Comparison of ENCODE assay signal across 14 cellular contexts in genomic region chr12:2961705-2962104, GRCh38. TPM values are rescaled to one million over a fixed set of nuclear protein-coding genes. Genes with fewer than 3 reads are reported as not detected.
DNase-seq lines count a peak whose midpoint lies in the region; ATAC-seq and TF ChIP-seq lines count a peak whose summit lies in the region.
"Had no signal": no experiment of that assay in that cellular context is flagged by ENCODE, and none has a peak within 500 bp of the region (broad histone marks: within the 10 kb centered on the region; RNA-seq: fewer than 3 reads in every experiment).

No MANE protein-coding gene starts in this region.

- peak overlapping the region in 7 of 12 donors; percentile 3 to 86 (median 65) for H3K4me3 ChIP-seq in heart left ventricle
- H3K4me3 ChIP-seq in body of pancreas, result no peak overlapping the region
- H3K4me3 ChIP-seq in mesenchymal stem cell (ENCODE audit: insufficient read depth in 1 of 2, low read depth in 1 of 2, low read length in 2 of 2), result peak overlapping the region in 1 of 2 experiments; percentile 77
- H3K4me3 ChIP-seq in upper lobe of right lung, result peak overlapping the region; percentile 62

- H3K4ac ChIP-seq in mesenchymal stem cell (ENCODE audit: low read depth in 1 of 2, low read length in 2 of 2), result no peak overlapping the region

- intact Hi-C loops in heart left ventricle (cut with DNase I) (loop anchor here in 8 of 10 donors (5.0 to 10.0 kb wide), 2 partner anchors 71 to 73 kb away; no protein-coding TSS in a partner anchor), left cardiac atrium (cut with DNase I) (loop anchor here in 1 of 2 donors (5.0 kb wide), 2 partner anchors 36 to 71 kb away; no protein-coding TSS in a partner anchor), body of pancreas (cut with DNase I) (loop anchor here (10.0 kb wide), 1 partner anchor 73 kb away; no protein-coding TSS in a partner anchor), upper lobe of right lung (cut with DNase I) (no loop called here)

- H3K9ac ChIP-seq in mesenchymal stem cell (ENCODE audit: low read length), result no peak overlapping the region

- peak overlapping the region; percentile 84 for H2BK15ac ChIP-seq in mesenchymal stem cell (ENCODE audit: low read depth, poor library complexity, severe bottlenecking)

- no peak overlapping the region for H3K18ac ChIP-seq in mesenchymal stem cell (ENCODE audit: low read depth in 1 of 2, low read length in 2 of 2)

- H3K4me1 ChIP-seq in heart left ventricle, result peaks cover 0 to 52% (median 22%) of the 10 kb centered on the region in 12 donors
- peaks cover 53% of the 10 kb centered on the region for H3K4me1 ChIP-seq in body of pancreas
- H3K4me1 ChIP-seq in mesenchymal stem cell (ENCODE audit: control insufficient read depth, insufficient read depth, low read depth, low read length), result peaks cover 35% of the 10 kb centered on the region
- peaks cover 18% of the 10 kb centered on the region for H3K4me1 ChIP-seq in upper lobe of right lung

- H2BK5ac ChIP-seq in mesenchymal stem cell (ENCODE audit: low read depth, low read length, poor library complexity, severe bottlenecking), result no peak overlapping the region

- no peak for TF ChIP-seq POLR2A in heart left ventricle (IDR thresholded peaks at IDR 0.05)
- no peak for TF ChIP-seq POLR2A in body of pancreas (IDR thresholded peaks at IDR 0.05)

- peaks cover 0 to 25% (median 0%) of the 10 kb centered on the region in 9 donors for H3K27me3 ChIP-seq in heart left ventricle
- H3K27me3 ChIP-seq in body of pancreas, result no peaks in the 10 kb centered on the region
- no peaks in the 10 kb centered on the region for H3K27me3 ChIP-seq in mesenchymal stem cell (ENCODE audit: control insufficient read depth in 1 of 2, insufficient read depth in 1 of 2, low read length in 2 of 2)
- no peaks in the 10 kb centered on the region for H3K27me3 ChIP-seq in upper lobe of right lung

- no peak for TF ChIP-seq CTCF in heart left ventricle (IDR thresholded peaks at IDR 0.05)
- no peak for TF ChIP-seq CTCF in body of pancreas (IDR thresholded peaks at IDR 0.05)
- no peak for TF ChIP-seq CTCF in upper lobe of right lung (IDR thresholded peaks at IDR 0.05)

- H3K23ac ChIP-seq in mesenchymal stem cell (ENCODE audit: low read length in 2 of 2), result no peak overlapping the region

- H2BK120ac ChIP-seq in mesenchymal stem cell (ENCODE audit: low read depth, low read length), result no peak overlapping the region

- no peak overlapping the region for H4K8ac ChIP-seq in mesenchymal stem cell (ENCODE audit: low read length)

- H3K9me3 ChIP-seq in heart left ventricle (no peaks in the 10 kb centered on the region), body of pancreas (no peaks in the 10 kb centered on the region), mesenchymal stem cell (ENCODE audit: control insufficient read depth, low read length) (no peaks in the 10 kb centered on the region), upper lobe of right lung (no peaks in the 10 kb centered on the region)

- H3K4me2 ChIP-seq in mesenchymal stem cell (ENCODE audit: low read length, poor library complexity, severe bottlenecking), result no peak overlapping the region

- H4K91ac ChIP-seq in mesenchymal stem cell (ENCODE audit: low read length), result no peak overlapping the region

- DNase-seq in heart left ventricle (no peak), left cardiac atrium (no peak), body of pancreas (no peak), mesenchymal stem cell (no peak), upper lobe of right lung (no peak), GM03348 (ENCODE audit: low spot score) (no peak), hepatic stellate cell (ENCODE audit: low spot score) (no peak)
- DNase-seq in stimulated activated CD4-positive, alpha-beta T cell treated with anti-CD3 and anti-CD28 coated beads, Interleukin-1b, Interleukin-23, amount 100 ng/mL, for 48 hours, result no peak
- DNase-seq: activated B cell treated with CpG ODN at 0.5 μM for 24 hours; activated naive CD4-positive, alpha-beta T cell treated with anti-CD3 and anti-CD28 coated beads, Interleukin-2, amount 10 ng/mL, durations not matched to agents 7 days and 5 days; effector memory CD4-positive, alpha-beta T cell; GF-D8; NCI-H446 had no signal

- H3K27ac ChIP-seq in heart left ventricle (peak overlapping the region in 2 of 12 donors; percentile 83 to 84), body of pancreas (peak overlapping the region in 3 of 4 donors; percentile 90 to 95 (median 92)), mesenchymal stem cell (ENCODE audit: low read length, poor library complexity, severe bottlenecking) (no peak overlapping the region), upper lobe of right lung (no peak overlapping the region)

- H3K14ac ChIP-seq in mesenchymal stem cell (ENCODE audit: low read length in 2 of 2), result no peak overlapping the region

- WGBS in heart left ventricle, 4 donors, result 78 to 95% (median 85%) methylated on average over 5 of the region's 5 CpGs
- WGBS in body of pancreas, 2 donors, result 50 to 61% methylated on average over 5 of the region's 5 CpGs
- 68% methylated on average over 4 of the region's 5 CpGs for WGBS in mesenchymal stem cell

- no peak overlapping the region for H2BK12ac ChIP-seq in mesenchymal stem cell (ENCODE audit: low read length in 2 of 2)

- H3K79me1 ChIP-seq in mesenchymal stem cell (replicated peaks; ENCODE audit: low read length, poor library complexity, severe bottlenecking), result peaks cover 11% of the 10 kb centered on the region

- no peak for ATAC-seq in heart left ventricle
- ATAC-seq in left cardiac atrium, result no peak
- ATAC-seq in body of pancreas, result no peak
- ATAC-seq in upper lobe of right lung, result no peak

- no peak overlapping the region for H2AFZ ChIP-seq in mesenchymal stem cell (ENCODE audit: low read depth, low read length)

- H3K36me3 ChIP-seq in heart left ventricle (no peaks in the 10 kb centered on the region), body of pancreas (replicated peaks in 1 of 2; ENCODE audit: insufficient read depth in 1 of 2, low read depth in 2 of 2) (peaks cover 0 to 3% of the 10 kb centered on the region in 2 donors), mesenchymal stem cell (ENCODE audit: control insufficient read depth in 1 of 2, insufficient read depth in 2 of 2, low read depth in 1 of 2, low read length in 2 of 2) (no peaks in the 10 kb centered on the region), upper lobe of right lung (no peaks in the 10 kb centered on the region)

- no peak overlapping the region for H2AK5ac ChIP-seq in mesenchymal stem cell (ENCODE audit: low read length, severe bottlenecking)

RNA-seq across cellular contexts. Expression of gene TEAD4, which starts 2.5 kb away (rescaled TPM):
- total RNA-seq in heart left ventricle (10 to 100 TPM in 7 of 9 donors, 1 to 10 TPM in 2; 5.7 to 49.8 (median 16.1) TPM), left cardiac atrium (10 to 100 TPM; 16.9 to 31.2 TPM), body of pancreas (10 to 100 TPM; 25.1 to 28.5 TPM), upper lobe of right lung (42.5 TPM)
- polyA plus RNA-seq in heart left ventricle, result 10 to 100 TPM in 1 of 2 donors, 1 to 10 TPM in 1; 7.3 to 59.2 TPM
- polyA plus RNA-seq in mesenchymal stem cell (2013, experiment 1 of 2), result 16.1 TPM
- polyA plus RNA-seq in mesenchymal stem cell (2013, experiment 2 of 2), result 16.1 TPM
- total RNA-seq: activated B cell treated with CpG ODN at 0.5 μM for 24 hours had no signal
- polyA plus RNA-seq: IgD-negative memory B cell had no signal

Comparison
In these comparisons a context has a peak if more than half of its experiments do, and no peak if none do; other contexts are left out.
1. H3K27ac ChIP-seq: peak in body of pancreas (3 of 4); none in mesenchymal stem cell (single experiment) and upper lobe of right lung (single experiment).
2. H3K4me3 ChIP-seq: peak in heart left ventricle (7 of 12) and upper lobe of right lung (single experiment); none in body of pancreas (0 of 2).